13 cellular contexts compared by ENCODE assay signal in the genomic region with DNA sequence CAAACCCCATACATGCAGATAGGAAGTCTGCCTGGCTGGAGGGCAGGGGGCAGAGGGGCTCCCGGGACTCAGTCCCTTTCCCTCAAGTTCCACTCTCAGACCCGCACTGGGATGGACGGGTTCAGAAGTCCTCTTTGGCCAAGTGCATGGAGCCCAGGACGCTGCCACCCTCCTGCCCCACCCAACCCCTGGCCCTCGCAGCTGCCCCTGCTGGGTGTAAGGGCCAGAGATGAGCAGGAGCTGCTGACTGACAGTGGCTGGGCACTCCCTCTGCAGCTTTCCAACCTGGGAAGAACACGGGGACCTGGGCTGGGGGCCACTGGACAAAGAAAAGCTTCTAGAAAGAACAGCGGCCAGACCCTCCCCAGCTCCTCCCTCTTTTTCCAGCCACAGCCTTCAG. TPM values are rescaled to one million over a fixed set of nuclear protein-coding genes. Genes with fewer than 3 reads are reported as not detected.
"Had no signal": no experiment of that assay in that cellular context is flagged by ENCODE, and none has a peak within 500 bp of the region (broad histone marks: within the 10 kb centered on the region; RNA-seq: fewer than 3 reads in every experiment).

No MANE protein-coding gene starts in this region.

- H3K4me1 ChIP-seq: upper lobe of right lung had no signal

- H3K4me3 ChIP-seq: lower lobe of right lung, mucosa of descending colon, upper lobe of right lung had no signal

- H3K9me3 ChIP-seq: lower lobe of right lung, mucosa of descending colon, upper lobe of right lung had no signal

- H3K36me3 ChIP-seq: brain microvascular endothelial cell, lower lobe of right lung, upper lobe of right lung had no signal

- ATAC-seq: activated CD4-positive, CD25-positive, alpha-beta regulatory T cell treated with anti-CD3 and anti-CD28 coated beads, Interleukin-2, amount 50 U/mL, for 24 hours; lower lobe of right lung; mucosa of descending colon; naive thymus-derived CD8-positive, alpha-beta T cell; upper lobe of right lung had no signal

- DNase-seq: amniotic stem cell; cerebellar nuclear complex; lower lobe of right lung; mucosa of descending colon; naive thymus-derived CD8-positive, alpha-beta T cell; stimulated activated CD4-positive, alpha-beta T cell treated with anti-CD3 and anti-CD28 coated beads, Interleukin-2, amount 100 ng/mL, for 48 hours; stimulated activated naive CD4-positive, alpha-beta T cell treated with Interleukin-2 at 50 U/mL for 16 hours; upper lobe of right lung had no signal

- H3K27ac ChIP-seq: brain microvascular endothelial cell, lower lobe of right lung, upper lobe of right lung had no signal

RNA-seq across cellular contexts. Expression of gene L1CAM, which starts 3.4 kb away (rescaled TPM):
- polyA plus RNA-seq: naive thymus-derived CD8-positive, alpha-beta T cell had no signal

RNA-seq across cellular contexts. Expression of gene AVPR2, which starts 21.9 kb away (rescaled TPM):
- total RNA-seq: naive thymus-derived CD8-positive, alpha-beta T cell; osteoblast; pulmonary artery endothelial cell; T-helper 2 cell treated with Interferon-gamma antibody and Interleukin-4, amounts not matched to agents 100 ng/mL and 5 ng/mL, for 36 hours had no signal
- polyA plus RNA-seq: naive thymus-derived CD8-positive, alpha-beta T cell had no signal
